In the genomic region with DNA sequence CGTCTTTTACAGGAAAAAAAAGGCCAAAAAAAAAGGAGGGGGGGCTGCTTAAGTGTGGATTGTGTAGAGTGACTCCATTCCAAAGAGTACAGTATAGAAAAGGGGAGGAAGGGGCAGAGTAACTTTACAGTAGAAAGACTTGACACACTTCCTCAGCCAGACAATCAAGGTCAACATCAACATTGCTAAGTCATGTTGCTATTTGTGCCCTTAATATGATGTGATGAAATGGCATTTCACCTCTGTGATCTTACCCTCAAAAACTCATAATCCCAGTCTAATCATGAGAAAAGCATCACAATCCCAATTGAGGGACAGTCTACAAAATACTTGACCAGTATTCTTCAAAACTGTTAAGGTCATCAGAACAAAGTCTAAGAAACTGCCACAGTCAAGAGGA, we compare ENCODE assay signal across 11 cellular contexts. TPM values are rescaled to one million over a fixed set of nuclear protein-coding genes. Genes with fewer than 3 reads are reported as not detected.
DNase-seq lines count a peak whose midpoint lies in the region; ATAC-seq and TF ChIP-seq lines count a peak whose summit lies in the region.
"Had no signal": no experiment of that assay in that cellular context is flagged by ENCODE, and none has a peak within 500 bp of the region (broad histone marks: within the 10 kb centered on the region; RNA-seq: fewer than 3 reads in every experiment).

No MANE protein-coding gene starts in this region.

- peaks cover 40% of the 10 kb centered on the region for H3K4me1 Mint-ChIP-seq in activated CD4-positive, alpha-beta T cell treated with anti-CD3 and anti-CD28 coated beads for 36 hours

- peak overlapping the region; percentile 51 for H3K27ac Mint-ChIP-seq in activated CD4-positive, alpha-beta T cell treated with anti-CD3 and anti-CD28 coated beads for 36 hours

- peaks cover 10% of the 10 kb centered on the region for H3K36me3 Mint-ChIP-seq in activated CD4-positive, alpha-beta T cell treated with anti-CD3 and anti-CD28 coated beads for 36 hours (ENCODE audit: low read depth)

- no peak for ATAC-seq in activated CD4-positive, alpha-beta T cell treated with anti-CD3 and anti-CD28 coated beads for 36 hours
- ATAC-seq in GM19397 (IDR thresholded peaks at IDR 0.05; ENCODE audit: unreplicated experiment) (no peak), GM19351 (IDR thresholded peaks at IDR 0.05; ENCODE audit: unreplicated experiment) (no peak)
- ATAC-seq: activated T-cell treated with anti-CD3 and anti-CD28 coated beads, Interleukin-2, amount 50 U/mL, for 4 hours; Right ventricle myocardium inferior had no signal

- H3K79me2 ChIP-seq in SU-DHL-6 (ENCODE audit: insufficient read depth, low read length) (peaks cover 50% of the 10 kb centered on the region), hepatocyte (peaks cover 29% of the 10 kb centered on the region)

- H3K9me2 ChIP-seq in SU-DHL-6 (replicated peaks; ENCODE audit: insufficient read depth, low read length) (no peaks in the 10 kb centered on the region), hepatocyte (replicated peaks; ENCODE audit: insufficient read depth) (no peaks in the 10 kb centered on the region)

- peak overlapping the region; percentile 61 for H3K4me2 ChIP-seq in SU-DHL-6 (ENCODE audit: low read depth, low read length, poor library complexity, severe bottlenecking)
- H3K4me2 ChIP-seq in hepatocyte = no peak overlapping the region

- H3K4me3 Mint-ChIP-seq in activated CD4-positive, alpha-beta T cell treated with anti-CD3 and anti-CD28 coated beads for 36 hours = no peak overlapping the region
- H3K4me3 Mint-ChIP-seq: activated T-cell treated with anti-CD3 and anti-CD28 coated beads, Interleukin-2, amount 50 U/mL, for 4 hours had no signal

- DNase-seq in activated CD4-positive, alpha-beta T cell treated with anti-CD3 and anti-CD28 coated beads for 36 hours = no peak
- no peak for DNase-seq in activated CD4-positive, alpha-beta T cell treated with anti-CD3 and anti-CD28 coated beads, Interleukin-2, amount 50 U/mL, for 48 hours
- DNase-seq in hepatocyte (ENCODE audit: low spot score) (no peak), substantia nigra (lab: John Stamatoyannopoulos, UW) (no peak)
- no peak for DNase-seq in stimulated activated CD4-positive, alpha-beta T cell treated with anti-CD3 and anti-CD28 coated beads, Interleukin-2, amount 100 ng/mL, for 24 hours
- DNase-seq: activated T-cell treated with anti-CD3 and anti-CD28 coated beads, Interleukin-2, amount 50 U/mL, for 4 hours had no signal

- peaks cover 16% of the 10 kb centered on the region for H3K4me1 ChIP-seq in hepatocyte (ENCODE audit: insufficient read depth)

- TF ChIP-seq CTCF in SU-DHL-6 (IDR thresholded peaks at IDR 0.05; ENCODE audit: insufficient read depth, low read length, poor library complexity, severe bottlenecking) = no peak
- TF ChIP-seq CTCF in hepatocyte (IDR thresholded peaks at IDR 0.05; ENCODE audit: poor library complexity) = no peak

- H3K9me3 Mint-ChIP-seq in activated CD4-positive, alpha-beta T cell treated with anti-CD3 and anti-CD28 coated beads for 36 hours (ENCODE audit: low read depth) = no peaks in the 10 kb centered on the region
- H3K9me3 Mint-ChIP-seq: activated T-cell treated with anti-CD3 and anti-CD28 coated beads, Interleukin-2, amount 50 U/mL, for 4 hours had no signal

- H3K36me3 ChIP-seq in SU-DHL-6 (ENCODE audit: low read length) = peaks cover 5% of the 10 kb centered on the region; the same call in 1 of the 2 replicates
- no peaks in the 10 kb centered on the region for H3K36me3 ChIP-seq in hepatocyte (replicated peaks; ENCODE audit: insufficient read depth, low read depth)

- H3K4me3 ChIP-seq in SU-DHL-6 (ENCODE audit: insufficient read depth, low read length, poor library complexity, severe bottlenecking) = no peak overlapping the region
- H3K4me3 ChIP-seq in hepatocyte = no peak overlapping the region

- peak overlapping the region; percentile 84 for H3K9ac ChIP-seq in SU-DHL-6 (ENCODE audit: low read length)

- peak overlapping the region; percentile 89 for H3K27ac ChIP-seq in SU-DHL-6 (ENCODE audit: low read depth, low read length)
- peak overlapping the region; percentile 96 for H3K27ac ChIP-seq in hepatocyte
- peak overlapping the region; percentile 99 for H3K27ac ChIP-seq in substantia nigra (ENCODE audit: low read depth, low read length, poor library complexity, severe bottlenecking)

- no peaks in the 10 kb centered on the region for H4K20me1 ChIP-seq in SU-DHL-6 (ENCODE audit: low read depth, low read length)
- H4K20me1 ChIP-seq in hepatocyte (ENCODE audit: insufficient read depth, poor library complexity, severe bottlenecking) = peaks cover 15% of the 10 kb centered on the region

- CTCF ChIA-PET in activated CD4-positive, alpha-beta T cell treated with anti-CD3 and anti-CD28 coated beads for 36 hours (lab: Charles Lee) = interaction anchor here (0.6 to 4.1 kb wide), 16 partner anchors 10 to 341 kb away, joined by 3 to 31 read pairs (median 4); a partner anchor contains a TSS

- H3K9me3 ChIP-seq in SU-DHL-6 (ENCODE audit: insufficient read depth, low read length) (no peaks in the 10 kb centered on the region), hepatocyte (ENCODE audit: low read depth) (no peaks in the 10 kb centered on the region)

- H3F3A ChIP-seq in SU-DHL-6 (ENCODE audit: insufficient read depth) = peaks cover 50% of the 10 kb centered on the region

- intact Hi-C loops in activated CD4-positive, alpha-beta T cell treated with anti-CD3 and anti-CD28 coated beads for 36 hours (cut with DNase I, micrococcal nuclease) = loop anchor here (1.0 to 5.0 kb wide), 6 partner anchors 37 to 1172 kb away; a partner anchor contains a TSS

- H3K27me3 Mint-ChIP-seq in activated CD4-positive, alpha-beta T cell treated with anti-CD3 and anti-CD28 coated beads for 36 hours = no peaks in the 10 kb centered on the region

- H2AFZ ChIP-seq in SU-DHL-6 (ENCODE audit: low read depth, low read length, severe bottlenecking) (peak overlapping the region; percentile 39), hepatocyte (no peak overlapping the region)

- WGBS in hepatocyte (ENCODE audit: low lambda C conversion rate, missing lambda C conversion rate) = 88% methylated on average over 1 of the region's 1 CpG

- H3K27me3 ChIP-seq in SU-DHL-6 (ENCODE audit: low read length) (no peaks in the 10 kb centered on the region), hepatocyte (no peaks in the 10 kb centered on the region)

- POLR2A ChIA-PET in activated CD4-positive, alpha-beta T cell treated with anti-CD3 and anti-CD28 coated beads for 36 hours (lab: Charles Lee) = interaction anchor here (1.1 to 2.4 kb wide), 2 partner anchors 20 to 21 kb away, joined by 3 to 10 read pairs; no protein-coding TSS in a partner anchor

RNA-seq across cellular contexts. Expression of a gene that starts 2.1 kb away (rescaled TPM):
- 10 to 100 TPM; 47.7 to 49.5 TPM for total RNA-seq in activated CD4-positive, alpha-beta T cell treated with anti-CD3 and anti-CD28 coated beads for 36 hours
- 41.2 and 41.4 TPM in 2 replicates for total RNA-seq in hepatocyte
- polyA plus RNA-seq in hepatocyte = 36.3 and 39.8 TPM in 2 replicates

RNA-seq across cellular contexts. Expression of a gene that starts 19.5 kb away (rescaled TPM):
- not detected for total RNA-seq in activated CD4-positive, alpha-beta T cell treated with anti-CD3 and anti-CD28 coated beads for 36 hours
- total RNA-seq in hepatocyte = 3.5 TPM in 1 of 2 replicates, not detected in the other
- polyA plus RNA-seq in hepatocyte = 1.5 and 1.6 TPM in 2 replicates
- total RNA-seq: LHCN-M2, Right ventricle myocardium inferior had no signal
